Comparison of ENCODE assay signal across 17 cellular contexts in the genomic region with DNA sequence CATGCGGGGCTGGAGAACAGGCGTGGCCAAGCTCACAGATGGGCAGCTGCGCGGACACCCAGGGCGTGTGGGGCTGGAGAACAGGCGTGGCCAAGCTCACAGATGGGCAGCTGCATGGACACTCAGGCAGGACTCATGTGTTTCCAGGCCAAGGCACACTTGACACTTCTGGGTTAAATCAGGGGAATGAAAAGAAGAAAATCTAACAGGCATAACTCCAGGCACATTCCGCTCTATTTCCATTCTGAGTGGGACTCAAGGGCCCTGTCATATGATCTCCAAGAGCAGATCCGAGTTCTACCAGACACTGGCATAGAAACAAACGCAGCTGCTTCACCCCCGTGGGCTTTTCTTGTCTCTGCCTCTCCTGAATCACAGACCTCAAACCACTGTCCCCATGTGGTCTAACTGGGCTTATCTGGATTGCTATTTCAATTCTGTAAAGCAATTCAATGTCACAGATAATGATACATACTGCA. TPM values are rescaled to one million over a fixed set of nuclear protein-coding genes. Genes with fewer than 3 reads are reported as not detected.
A peak's percentile ranks its signal among the peaks of the same experiment; 100 is the strongest.
DNase-seq lines count a peak whose midpoint lies in the region; ATAC-seq and TF ChIP-seq lines count a peak whose summit lies in the region.
"Had no signal": no experiment of that assay in that cellular context is flagged by ENCODE, and none has a peak within 500 bp of the region (broad histone marks: within the 10 kb centered on the region; RNA-seq: fewer than 3 reads in every experiment).

No MANE protein-coding gene starts in this region.

- no peaks in the 10 kb centered on the region for H3K79me2 ChIP-seq in SK-N-SH (ENCODE audit: insufficient read depth)

- no peak overlapping the region for H3K27ac Mint-ChIP-seq in activated CD4-positive, alpha-beta memory T cell treated with anti-CD3 and anti-CD28 coated beads, Interleukin-2, amount 10 ng/mL, durations not matched to agents 7 days and 5 days
- H3K27ac Mint-ChIP-seq: endodermal cell, T-cell had no signal

- CTCF ChIA-PET in SK-N-SH (lab: Yijun Ruan, JAX) = interaction anchor here (0.8 to 1.1 kb wide), 2 partner anchors 13 to 236 kb away, joined by 3 read pairs; no protein-coding TSS in a partner anchor
- CTCF ChIA-PET in activated CD4-positive, alpha-beta memory T cell treated with anti-CD3 and anti-CD28 coated beads, Interleukin-2, amount 10 ng/mL, durations not matched to agents 7 days and 5 days (lab: Charles Lee) = no interaction called here

- H3F3A ChIP-seq in SK-N-SH (replicated peaks; ENCODE audit: insufficient read depth) = no peaks in the 10 kb centered on the region

- 70% methylated on average over 4 of the region's 10 CpGs for WGBS in SK-N-SH (ENCODE audit: low lambda C conversion rate)
- WGBS in suprapubic skin = 71% methylated on average over 6 of the region's 10 CpGs

- TF ChIP-seq EP300 in SK-N-SH (IDR thresholded peaks at IDR 0.05; ENCODE audit: borderline replicate concordance in 1 of 2, low read depth in 1 of 2, low read length in 1 of 2) (no peak; a peak in 1 of 4 replicates), suprapubic skin (IDR thresholded peaks at IDR 0.05) (no peak)

- no peaks in the 10 kb centered on the region for H3K9me3 ChIP-seq in SK-N-SH
- no peaks in the 10 kb centered on the region for H3K9me3 ChIP-seq in left lung
- no peaks in the 10 kb centered on the region for H3K9me3 ChIP-seq in suprapubic skin
- H3K9me3 ChIP-seq: Peyer's patch had no signal

- TF ChIP-seq RAD21 in SK-N-SH (IDR thresholded peaks at IDR 0.05; ENCODE audit: low read length) = no peak

- H3K4me3 ChIP-seq in SK-N-SH (ENCODE audit: low read depth in 2 of 2, low read length in 1 of 2) (no peak overlapping the region), left lung (no peak overlapping the region), suprapubic skin (no peak overlapping the region)
- H3K4me3 ChIP-seq: Peyer's patch had no signal

- H3K27me3 Mint-ChIP-seq in activated CD4-positive, alpha-beta memory T cell treated with anti-CD3 and anti-CD28 coated beads, Interleukin-2, amount 10 ng/mL, durations not matched to agents 7 days and 5 days = no peaks in the 10 kb centered on the region
- H3K27me3 Mint-ChIP-seq: central memory CD8-positive, alpha-beta T cell; T-cell had no signal

- TF ChIP-seq CTCF in SK-N-SH (IDR thresholded peaks at IDR 0.05) (no peak), left lung (IDR thresholded peaks at IDR 0.05) (no peak), suprapubic skin (IDR thresholded peaks at IDR 0.05) (no peak)

- H4K20me1 ChIP-seq in SK-N-SH (ENCODE audit: insufficient read depth) = no peaks in the 10 kb centered on the region

- 0 out of 4 replicates have a peak overlapping the region, but pooled peaks of 1 of the 2 experiments have one; percentile 31 for H3K27ac ChIP-seq in SK-N-SH (ENCODE audit: low read depth in 2 of 2, low read length in 1 of 2)
- no peak overlapping the region for H3K27ac ChIP-seq in left lung
- no peak overlapping the region for H3K27ac ChIP-seq in suprapubic skin
- H3K27ac ChIP-seq: Peyer's patch had no signal

- H3K4me2 ChIP-seq in SK-N-SH = no peak overlapping the region

- H3K36me3 ChIP-seq in SK-N-SH (replicated peaks in 1 of 2; ENCODE audit: control insufficient read depth in 1 of 2, insufficient read depth in 2 of 2, low read length in 1 of 2) (peaks cover 25 to 35% of the 10 kb centered on the region in 2 experiments), left lung (peaks cover 0 to 53% of the 10 kb centered on the region in 2 donors), suprapubic skin (peaks cover 39% of the 10 kb centered on the region)

- H3K4me1 Mint-ChIP-seq in activated CD4-positive, alpha-beta memory T cell treated with anti-CD3 and anti-CD28 coated beads, Interleukin-2, amount 10 ng/mL, durations not matched to agents 7 days and 5 days = peaks cover 9% of the 10 kb centered on the region
- H3K4me1 Mint-ChIP-seq: endodermal cell had no signal

- DNase-seq in SK-N-SH (peak; percentile 80), NCI-H69 (lab: John Stamatoyannopoulos, UW) (peak; percentile 20), left lung (peak in 1 of 2 donors; percentile 10), suprapubic skin (ENCODE audit: low spot score in 2 of 2) (peak; percentile 7 to 43), glomerular visceral epithelial cell (ENCODE audit: extremely low spot score) (no peak)
- no peak for DNase-seq in activated CD4-positive, alpha-beta memory T cell treated with anti-CD3 and anti-CD28 coated beads, Interleukin-2, amount 10 ng/mL, durations not matched to agents 7 days and 5 days
- DNase-seq: endodermal cell; GF-D8; stimulated activated CD4-positive, alpha-beta T cell treated with anti-CD3 and anti-CD28 coated beads, Interleukin-4, amount 100 ng/mL, for 24 hours; T-cell had no signal

- no peak overlapping the region for H3K4me3 Mint-ChIP-seq in activated CD4-positive, alpha-beta memory T cell treated with anti-CD3 and anti-CD28 coated beads, Interleukin-2, amount 10 ng/mL, durations not matched to agents 7 days and 5 days
- H3K4me3 Mint-ChIP-seq: central memory CD8-positive, alpha-beta T cell; endodermal cell; T-cell had no signal

- peaks cover 55% of the 10 kb centered on the region for H3K36me3 Mint-ChIP-seq in activated CD4-positive, alpha-beta memory T cell treated with anti-CD3 and anti-CD28 coated beads, Interleukin-2, amount 10 ng/mL, durations not matched to agents 7 days and 5 days (ENCODE audit: low read depth)

- H3K27me3 ChIP-seq in SK-N-SH (ENCODE audit: insufficient read depth) = no peaks in the 10 kb centered on the region
- no peaks in the 10 kb centered on the region for H3K27me3 ChIP-seq in left lung
- no peaks in the 10 kb centered on the region for H3K27me3 ChIP-seq in suprapubic skin
- H3K27me3 ChIP-seq: Peyer's patch had no signal

- TF ChIP-seq POLR2A in suprapubic skin (IDR thresholded peaks at IDR 0.05) = no peak

- peaks cover 4% of the 10 kb centered on the region for H3K9me3 Mint-ChIP-seq in activated CD4-positive, alpha-beta memory T cell treated with anti-CD3 and anti-CD28 coated beads, Interleukin-2, amount 10 ng/mL, durations not matched to agents 7 days and 5 days
- H3K9me3 Mint-ChIP-seq: CD8-positive, alpha-beta memory T cell; central memory CD8-positive, alpha-beta T cell; T-cell had no signal

- ATAC-seq in SK-N-SH treated with all-trans-retinoic acid at 6 μM for 48 hours (no peak), left lung (peak; percentile 41), GM21447 (IDR thresholded peaks at IDR 0.05; ENCODE audit: unreplicated experiment) (no peak)
- ATAC-seq: T-cell had no signal

- H3K4me1 ChIP-seq in SK-N-SH (ENCODE audit: control insufficient read depth in 1 of 2, insufficient read depth in 2 of 2, low read depth in 1 of 2, low read length in 1 of 2) (peaks cover 0 to 15% of the 10 kb centered on the region in 2 experiments; a peak in 1 of 4 replicates), left lung (no peaks in the 10 kb centered on the region), suprapubic skin (no peaks in the 10 kb centered on the region)
- H3K4me1 ChIP-seq: Peyer's patch had no signal

- intact Hi-C loops in left lung (cut with DNase I) = no loop called here

- no peaks in the 10 kb centered on the region for H3K9me2 ChIP-seq in SK-N-SH

- no peak overlapping the region for H3K9ac ChIP-seq in SK-N-SH

- H2AFZ ChIP-seq in SK-N-SH (ENCODE audit: low read depth) = no peak overlapping the region

- POLR2A ChIA-PET in SK-N-SH (lab: Yijun Ruan, JAX) = no interaction called here
- POLR2A ChIA-PET in activated CD4-positive, alpha-beta memory T cell treated with anti-CD3 and anti-CD28 coated beads, Interleukin-2, amount 10 ng/mL, durations not matched to agents 7 days and 5 days (lab: Charles Lee) = no interaction called here

TF ChIP-seq in SK-N-SH, 30 proteins besides CTCF, POLR2A, EP300 and RAD21 (continues in another document):
- TF ChIP-seq GATA2 (CRISPR knock-in tag; IDR thresholded peaks at IDR 0.05) = peak; percentile 61; the same call in 1 of the 2 replicates
- no peak for TF ChIP-seq ELF1 (IDR thresholded peaks at IDR 0.05)
- TF ChIP-seq TEAD4 (IDR thresholded peaks at IDR 0.05; ENCODE audit: borderline replicate concordance, insufficient read depth) = no peak
- no peak for TF ChIP-seq POLR2AphosphoS5 (IDR thresholded peaks at IDR 0.05; ENCODE audit: low read depth, low read length)
- TF ChIP-seq RCOR1 (IDR thresholded peaks at IDR 0.05; ENCODE audit: low read length) = peak; percentile 98
- TF ChIP-seq, protein P1, sequence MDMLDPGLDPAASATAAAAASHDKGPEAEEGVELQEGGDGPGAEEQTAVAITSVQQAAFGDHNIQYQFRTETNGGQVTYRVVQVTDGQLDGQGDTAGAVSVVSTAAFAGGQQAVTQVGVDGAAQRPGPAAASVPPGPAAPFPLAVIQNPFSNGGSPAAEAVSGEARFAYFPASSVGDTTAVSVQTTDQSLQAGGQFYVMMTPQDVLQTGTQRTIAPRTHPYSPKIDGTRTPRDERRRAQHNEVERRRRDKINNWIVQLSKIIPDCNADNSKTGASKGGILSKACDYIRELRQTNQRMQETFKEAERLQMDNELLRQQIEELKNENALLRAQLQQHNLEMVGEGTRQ (IDR thresholded peaks at IDR 0.05; ENCODE audit: borderline replicate concordance, low read depth, low read length) = no peak
- TF ChIP-seq MXI1 (IDR thresholded peaks at IDR 0.05; ENCODE audit: low read depth, low read length) = peak; percentile 20; the same call in 1 of the 2 replicates

TF ChIP-seq in SK-N-SH treated with all-trans-retinoic acid at 6 μM for 48 hours, 23 proteins besides CTCF, POLR2A, EP300 and RAD21 (continues in another document):
- TF ChIP-seq BACH2 (CRISPR knock-in tag; IDR thresholded peaks at IDR 0.05; ENCODE audit: borderline replicate concordance) (no peak), SNAI2 (CRISPR knock-in tag; IDR thresholded peaks at IDR 0.05) (no peak), ZC3H10 (CRISPR knock-in tag; IDR thresholded peaks at IDR 0.05) (no peak), ZNF8 (CRISPR knock-in tag; IDR thresholded peaks at IDR 0.05) (no peak)
- TF ChIP-seq, protein P2, sequence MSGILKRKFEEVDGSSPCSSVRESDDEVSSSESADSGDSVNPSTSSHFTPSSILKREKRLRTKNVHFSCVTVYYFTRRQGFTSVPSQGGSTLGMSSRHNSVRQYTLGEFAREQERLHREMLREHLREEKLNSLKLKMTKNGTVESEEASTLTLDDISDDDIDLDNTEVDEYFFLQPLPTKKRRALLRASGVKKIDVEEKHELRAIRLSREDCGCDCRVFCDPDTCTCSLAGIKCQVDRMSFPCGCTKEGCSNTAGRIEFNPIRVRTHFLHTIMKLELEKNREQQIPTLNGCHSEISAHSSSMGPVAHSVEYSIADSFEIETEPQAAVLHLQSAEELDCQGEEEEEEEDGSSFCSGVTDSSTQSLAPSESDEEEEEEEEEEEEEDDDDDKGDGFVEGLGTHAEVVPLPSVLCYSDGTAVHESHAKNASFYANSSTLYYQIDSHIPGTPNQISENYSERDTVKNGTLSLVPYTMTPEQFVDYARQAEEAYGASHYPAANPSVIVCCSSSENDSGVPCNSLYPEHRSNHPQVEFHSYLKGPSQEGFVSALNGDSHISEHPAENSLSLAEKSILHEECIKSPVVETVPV (CRISPR knock-in tag; IDR thresholded peaks at IDR 0.05) = no peak

RNA-seq across cellular contexts. Expression of a gene that starts 17.4 kb away (rescaled TPM):
- polyA plus RNA-seq in SK-N-SH (2012; rRNA removed) = 0.96 and 1.7 TPM in 2 replicates
- 0.21 and 0.56 TPM in 2 replicates for polyA plus RNA-seq in SK-N-SH (2012; cell fraction: cytosol; rRNA removed)
- polyA plus RNA-seq in SK-N-SH (2012; cell fraction: nucleus; rRNA removed) = 2.6 and 3.3 TPM in 2 replicates
- total RNA-seq in left lung = 1 to 10 TPM; 7.1 to 7.5 TPM
- total RNA-seq in suprapubic skin = 1 to 10 TPM in 1 of 4 donors, under 1 TPM in 3; 0.16 to 1.4 (median 0.53) TPM
- total RNA-seq in activated CD4-positive, alpha-beta memory T cell treated with anti-CD3 and anti-CD28 coated beads, Interleukin-2, amount 10 ng/mL, durations not matched to agents 7 days and 5 days = 1 to 10 TPM; 2.5 to 2.9 TPM
- total RNA-seq: NCI-H460 had no signal
- polyA plus RNA-seq: keratinocyte had no signal

Comparison
In these comparisons a context has a peak if more than half of its experiments do, and no peak if none do; other contexts are left out.
1. DNase-seq: peak in SK-N-SH (single experiment), NCI-H69 (single experiment) and suprapubic skin (2 of 2); none in glomerular visceral epithelial cell (single experiment) and activated CD4-positive, alpha-beta memory T cell treated with anti-CD3 and anti-CD28 coated beads, Interleukin-2, amount 10 ng/mL, durations not matched to agents 7 days and 5 days (single experiment).